ENCODE assay signal across 17 cellular contexts in genomic region chrX:53244610-53245009, GRCh38. TPM values are rescaled to one million over a fixed set of nuclear protein-coding genes. Genes with fewer than 3 reads are reported as not detected.
DNase-seq lines count a peak whose midpoint lies in the region; ATAC-seq, FAIRE-seq and TF ChIP-seq lines count a peak whose summit lies in the region.
"Had no signal": no experiment of that assay in that cellular context is flagged by ENCODE, and none has a peak within 500 bp of the region (broad histone marks: within the 10 kb centered on the region; RNA-seq: fewer than 3 reads in every experiment).

No MANE protein-coding gene starts in this region.

- intact Hi-C loops in gastrocnemius medialis (cut with DNase I; ENCODE audit: low total_unique reads): no loop called here

- TF ChIP-seq EP300 in A549 (IDR thresholded peaks at IDR 0.05): no peak

- no peak for DNase-seq in A549 (ENCODE audit: low read depth in 1 of 2, low spot score in 1 of 2)
- no peak for DNase-seq in fibroblast of the aortic adventitia (ENCODE audit: low read depth)
- DNase-seq in dedifferentiated amniotic fluid mesenchymal stem cell (ENCODE audit: extremely low spot score): no peak
- no peak for DNase-seq in NCI-H510A (lab: John Stamatoyannopoulos, UW)
- DNase-seq in D721Med (ENCODE audit: insufficient read length, low spot score): no peak
- DNase-seq in gastrocnemius medialis: no peak
- DNase-seq: activated CD4-positive, alpha-beta T cell treated with anti-CD3 and anti-CD28 coated beads, Interleukin-2, amount 10 ng/mL, durations not matched to agents 24 days and 14 days; activated T-cell treated with anti-CD3 and anti-CD28 coated beads, Interleukin-2, amount 50 U/mL, for 4 hours; EL; KG1; NCI-H1694; NCI-H69; RPMI8226; stimulated activated CD4-positive, alpha-beta T cell treated with anti-CD3 and anti-CD28 coated beads, Interleukin-2, amount 100 ng/mL, for 24 hours; stimulated activated CD8-positive, alpha-beta memory T cell treated with anti-CD3 and anti-CD28 coated beads, Interleukin-4, amount 100 ng/mL, for 48 hours had no signal

- TF ChIP-seq CTCF in A549 (IDR thresholded peaks at IDR 0.05): peak; percentile 28
- TF ChIP-seq CTCF in GM12872 (IDR thresholded peaks at IDR 0.05; ENCODE audit: insufficient read depth, low read depth, low read length): 0 out of 3 replicates have a peak, but pooled peaks have one; percentile 10
- peak; percentile 37 for TF ChIP-seq CTCF in fibroblast of the aortic adventitia (IDR thresholded peaks at IDR 0.05; ENCODE audit: insufficient read depth, low read length)
- no peak for TF ChIP-seq CTCF in D721Med (IDR thresholded peaks at IDR 0.05; ENCODE audit: insufficient read depth, missing control alignments)
- no peak for TF ChIP-seq CTCF in gastrocnemius medialis (IDR thresholded peaks at IDR 0.05 in 4 of 5, conservative IDR thresholded peaks at IDR 0.05 in 1 of 5)

- WGBS in A549 (ENCODE audit: missing lambda C conversion rate): 73% methylated on average over 1 of the region's 1 CpG

- H3K36me3 ChIP-seq in gastrocnemius medialis: peaks cover 0 to 13% of the 10 kb centered on the region in 2 donors

- in situ Hi-C loops in gastrocnemius medialis (cut with MboI; ENCODE audit: low sequenced_read_pairs in 4 of 4): no loop called here

- POLR2A ChIA-PET in A549 (lab: Yijun Ruan, JAX): interaction anchor here (0.5 kb wide), 1 partner anchor 38 kb away, joined by 8 read pairs; no protein-coding TSS in a partner anchor

- no peak for TF ChIP-seq POLR2A in A549 (IDR thresholded peaks at IDR 0.05; ENCODE audit: low read length)
- TF ChIP-seq POLR2A in gastrocnemius medialis (IDR thresholded peaks at IDR 0.05): no peak

- ATAC-seq in A549 (no peak), SK-N-SH treated with all-trans-retinoic acid at 6 μM for 48 hours (0 out of 3 replicates have a peak, but pooled peaks have one; percentile 39), gastrocnemius medialis (no peak)
- ATAC-seq: activated T-cell treated with anti-CD3 and anti-CD28 coated beads, Interleukin-2, amount 50 U/mL, for 4 hours had no signal

- H3K9me3 ChIP-seq in A549 (no peaks in the 10 kb centered on the region), gastrocnemius medialis (no peaks in the 10 kb centered on the region)

- CTCF ChIA-PET in A549 (lab: Yijun Ruan, JAX): interaction anchor here (0.6 to 1.7 kb wide), 10 partner anchors 9 to 87 kb away, joined by 3 to 7 read pairs (median 3); partner anchors contain the start of gene IQSEC2

- FAIRE-seq in A549 (lab: Jason Lieb, UNC) (peak; percentile 7), D721Med (lab: Jason Lieb, UNC) (no peak)

- TF ChIP-seq RAD21 in A549 (conservative IDR thresholded peaks at IDR 0.05 in 1 of 2, IDR thresholded peaks at IDR 0.05 in 1 of 2): no peak

- no peak overlapping the region for H3K27ac ChIP-seq in A549
- no peak overlapping the region for H3K27ac ChIP-seq in gastrocnemius medialis

- H3K4me2 ChIP-seq in A549: no peak overlapping the region

- H3K4me3 ChIP-seq in A549 (no peak overlapping the region), fibroblast of the aortic adventitia (ENCODE audit: low read depth, low read length) (no peak overlapping the region), gastrocnemius medialis (no peak overlapping the region)

- H3K4me1 ChIP-seq in A549 (peaks cover 1% of the 10 kb centered on the region; the same call in 2 of the 3 replicates), gastrocnemius medialis (no peaks in the 10 kb centered on the region)

- peaks cover 0 to 5% (median 0%) of the 10 kb centered on the region in 3 donors for H3K27me3 ChIP-seq in gastrocnemius medialis

TF ChIP-seq in A549, 52 proteins besides CTCF, POLR2A, EP300 and RAD21:
- TF ChIP-seq SMC3 (IDR thresholded peaks at IDR 0.05): peak; percentile 10; the same call in 1 of the 3 replicates
- no peak for TF ChIP-seq HDAC2 (IDR thresholded peaks at IDR 0.05)

TF ChIP-seq in SK-N-SH treated with all-trans-retinoic acid at 6 μM for 48 hours, 23 proteins besides CTCF, POLR2A, EP300 and RAD21:
- TF ChIP-seq OSR1 (CRISPR knock-in tag; IDR thresholded peaks at IDR 0.05): no peak
- TF ChIP-seq ZNF70 (CRISPR knock-in tag; IDR thresholded peaks at IDR 0.05): no peak
- no peak for TF ChIP-seq POU6F1 (CRISPR knock-in tag; IDR thresholded peaks at IDR 0.05; ENCODE audit: borderline replicate concordance, low read depth)
- no peak for TF ChIP-seq TCF4 (CRISPR knock-in tag; IDR thresholded peaks at IDR 0.05; ENCODE audit: borderline replicate concordance)
- TF ChIP-seq ZNF8 (CRISPR knock-in tag; IDR thresholded peaks at IDR 0.05): no peak
- TF ChIP-seq TOX (CRISPR knock-in tag; IDR thresholded peaks at IDR 0.05; ENCODE audit: borderline replicate concordance): no peak
- no peak for TF ChIP-seq ZFP30 (CRISPR knock-in tag; IDR thresholded peaks at IDR 0.05)
- no peak for TF ChIP-seq CREB5 (CRISPR knock-in tag; IDR thresholded peaks at IDR 0.05; ENCODE audit: low read depth)
TF ChIP-seq in SK-N-SH treated with all-trans-retinoic acid at 6 μM for 48 hours: peak in this region for 0.

RNA-seq across cellular contexts. Expression of gene KDM5C, which starts 19.6 kb away (rescaled TPM):
- 66.8 and 82.0 TPM in 2 replicates for polyA plus RNA-seq in A549 (2011; rRNA removed)
- 39.3 and 51.0 TPM in 2 replicates for polyA plus RNA-seq in A549 (2012; cell fraction: cytosol; rRNA removed)
- polyA plus RNA-seq in A549 (2012; cell fraction: nucleus; rRNA removed): 109 and 122 TPM in 2 replicates
- 43.9 to 48.9 TPM (median 46.5 TPM) in 3 replicates for polyA plus RNA-seq in A549 (2017; fragmentation: RNase III; extraction: RNeasy Plus Mini Kit Qiagen cat#74134 plus additional on column Dnase treatment)
- polyA minus RNA-seq in A549 (2011; rRNA and poly(A)+ RNA removed): 145 and 151 TPM in 2 replicates
- 51.7 and 76.4 TPM in 2 replicates for total RNA-seq in fibroblast of the aortic adventitia (ENCODE audit: low replicate concordance)
- total RNA-seq in gastrocnemius medialis: 100 to 1,000 TPM; 143 to 210 (median 147) TPM

RNA-seq across cellular contexts. Expression of gene IQSEC2, which starts 36.8 kb away (rescaled TPM):
- polyA plus RNA-seq in A549 (2011; rRNA removed) (28.3 and 45.3 TPM in 2 replicates), A549 (2017; fragmentation: RNase III; extraction: RNeasy Plus Mini Kit Qiagen cat#74134 plus additional on column Dnase treatment) (31.9 to 41.4 TPM (median 37.6 TPM) in 3 replicates)
- polyA plus RNA-seq in A549 (2012; cell fraction: cytosol; rRNA removed): 30.6 and 35.6 TPM in 2 replicates
- polyA plus RNA-seq in A549 (2012; cell fraction: nucleus; rRNA removed): 22.9 and 25.9 TPM in 2 replicates
- 37.6 and 40.7 TPM in 2 replicates for polyA minus RNA-seq in A549 (2011; rRNA and poly(A)+ RNA removed)
- total RNA-seq in fibroblast of the aortic adventitia (ENCODE audit: low replicate concordance) (3.6 and 5.6 TPM in 2 replicates), gastrocnemius medialis (100 to 1,000 TPM in 1 of 4 donors, 10 to 100 TPM in 3; 59.2 to 127 (median 73.9) TPM)

Comparison
In these comparisons a context has a peak if more than half of its experiments do, and no peak if none do; other contexts are left out.
1. CTCF ChIP-seq: peak in A549 (single experiment), GM12872 (single experiment) and fibroblast of the aortic adventitia (single experiment); none in D721Med (single experiment) and gastrocnemius medialis (0 of 5).